Comparison of ENCODE assay signal across 17 cellular contexts in the genomic region with DNA sequence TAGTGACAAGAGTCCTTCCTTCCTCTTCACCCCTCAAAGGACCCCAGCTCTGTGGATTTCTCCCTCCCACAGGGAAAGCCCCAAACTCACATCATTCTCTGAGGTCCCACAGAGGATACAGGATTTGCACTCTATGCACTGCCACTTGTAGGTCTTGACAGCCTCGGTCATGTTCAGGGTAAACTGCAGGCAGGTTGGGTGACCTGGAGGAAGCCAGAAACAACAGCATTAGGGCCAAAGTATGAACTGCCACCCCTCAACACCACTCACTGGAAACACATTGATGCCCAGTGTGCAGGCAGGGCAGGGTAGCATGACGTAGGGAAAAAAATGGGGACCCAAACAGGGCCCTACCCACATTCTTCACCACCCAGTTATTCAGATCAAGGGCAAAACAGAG.
A peak's percentile ranks its signal among the peaks of the same experiment; 100 is the strongest.
DNase-seq lines count a peak whose midpoint lies in the region; ATAC-seq and TF ChIP-seq lines count a peak whose summit lies in the region.
"Had no signal": no experiment of that assay in that cellular context is flagged by ENCODE, and none has a peak within 500 bp of the region (broad histone marks: within the 10 kb centered on the region; RNA-seq: fewer than 3 reads in every experiment).

No MANE protein-coding gene starts in this region.

- H3K27ac ChIP-seq in right atrium auricular region (no peak overlapping the region), esophagus muscularis mucosa (replicated peaks in 1 of 4) (no peak overlapping the region), suprapubic skin (no peak overlapping the region)
- H3K27ac ChIP-seq: BLaER1 treated with 17β-estradiol and CSF1 and Interleukin-3, amounts not matched to agents 10 nM and 100 nM; HL-60 had no signal

- no peak for TF ChIP-seq CTCF in right atrium auricular region (IDR thresholded peaks at IDR 0.05)
- TF ChIP-seq CTCF in esophagus muscularis mucosa (IDR thresholded peaks at IDR 0.05), result no peak
- no peak for TF ChIP-seq CTCF in suprapubic skin (IDR thresholded peaks at IDR 0.05)
- no peak for TF ChIP-seq CTCF in GM10248 (IDR thresholded peaks at IDR 0.05; ENCODE audit: control extremely low read depth, extremely low read depth, low read depth, missing control alignments)
- no peak for TF ChIP-seq CTCF in GM13977 (IDR thresholded peaks at IDR 0.05; ENCODE audit: extremely low read depth, insufficient read depth, missing control alignments)

- H3K27me3 ChIP-seq in right atrium auricular region (no peaks in the 10 kb centered on the region), esophagus muscularis mucosa (peaks cover 0 to 4% (median 0%) of the 10 kb centered on the region in 4 donors), suprapubic skin (no peaks in the 10 kb centered on the region)
- H3K27me3 ChIP-seq: BLaER1 treated with 17β-estradiol and CSF1 and Interleukin-3, amounts not matched to agents 10 nM and 100 nM had no signal

- no peak for TF ChIP-seq EP300 in esophagus muscularis mucosa (IDR thresholded peaks at IDR 0.05)
- no peak for TF ChIP-seq EP300 in suprapubic skin (IDR thresholded peaks at IDR 0.05)

- no peaks in the 10 kb centered on the region for H3K36me3 ChIP-seq in right atrium auricular region
- peaks cover 0 to 7% (median 0%) of the 10 kb centered on the region in 4 donors for H3K36me3 ChIP-seq in esophagus muscularis mucosa
- no peaks in the 10 kb centered on the region for H3K36me3 ChIP-seq in suprapubic skin
- H3K36me3 ChIP-seq: HAP-1 had no signal

- intact Hi-C loops in left ventricle myocardium superior (cut with micrococcal nuclease), result no loop called here
- intact Hi-C loops in esophagus muscularis mucosa (cut with DNase I), result no loop called here

- peaks cover 0 to 9% of the 10 kb centered on the region in 2 donors for H3K4me1 ChIP-seq in right atrium auricular region
- H3K4me1 ChIP-seq in esophagus muscularis mucosa, result peaks cover 0 to 6% (median 0%) of the 10 kb centered on the region in 4 donors
- H3K4me1 ChIP-seq in suprapubic skin, result no peaks in the 10 kb centered on the region
- H3K4me1 ChIP-seq: BLaER1 treated with 17β-estradiol and CSF1 and Interleukin-3, amounts not matched to agents 10 nM and 100 nM; HAP-1 had no signal

- CTCF ChIA-PET in GM10248 (lab: Yijun Ruan, JAX), result interaction anchor here (1.2 kb wide), 1 partner anchor 12 kb away, joined by 3 read pairs; no protein-coding TSS in a partner anchor

- in situ Hi-C loops in GM13977 (cut with MboI; ENCODE audit: low pct_unique_long_range_greater_than_20kb, low sequenced_read_pairs, unreplicated experiment), result no loop called here

- WGBS in esophagus muscularis mucosa, result 90% methylated on average over 2 of the region's 2 CpGs
- WGBS in suprapubic skin, result 85% methylated on average over 2 of the region's 2 CpGs

- ATAC-seq in left ventricle myocardium superior, result no peak
- no peak for ATAC-seq in GM18868 (IDR thresholded peaks at IDR 0.05; ENCODE audit: unreplicated experiment)
- ATAC-seq: GM12878, GM23338 had no signal

- POLR2A ChIA-PET in GM10248 (lab: Yijun Ruan, JAX), result no interaction called here

- H3K4me3 ChIP-seq in right atrium auricular region (no peak overlapping the region), esophagus muscularis mucosa (no peak overlapping the region), suprapubic skin (no peak overlapping the region)
- H3K4me3 ChIP-seq: BLaER1 treated with 17β-estradiol and CSF1 and Interleukin-3, amounts not matched to agents 10 nM and 100 nM; GM12878; GM23338; HAP-1 had no signal

- H3K9me3 ChIP-seq in right atrium auricular region (peaks cover 0 to 6% of the 10 kb centered on the region in 2 donors), esophagus muscularis mucosa (peaks cover 0 to 5% (median 2%) of the 10 kb centered on the region in 4 donors), suprapubic skin (no peaks in the 10 kb centered on the region)
- H3K9me3 ChIP-seq: HAP-1 had no signal

- TF ChIP-seq POLR2A in esophagus muscularis mucosa (IDR thresholded peaks at IDR 0.05; ENCODE audit: low read depth) (no peak), suprapubic skin (IDR thresholded peaks at IDR 0.05) (no peak)

- peak; percentile 8 for DNase-seq in left ventricle myocardium superior
- no peak for DNase-seq in right atrium auricular region (ENCODE audit: low spot score)
- DNase-seq in esophagus muscularis mucosa (ENCODE audit: extremely low spot score), result peak; percentile 80
- peak; percentile 4 to 29 for DNase-seq in suprapubic skin (ENCODE audit: low spot score in 2 of 2)
- DNase-seq in GM10248 (ENCODE audit: extremely low spot score), result no peak
- no peak for DNase-seq in SKM-1 (lab: John Stamatoyannopoulos, UW; ENCODE audit: unreplicated experiment)
- no peak for DNase-seq in GM13977 (ENCODE audit: low spot score)
- DNase-seq: ACHN; Calu3; CD4-positive, alpha-beta T cell; DMS 273 treated with DMSO at 0.1 percent for 48 hours had no signal

Comparison
In these comparisons a context has a peak if more than half of its experiments do, and no peak if none do; other contexts are left out.
1. DNase-seq: peak in left ventricle myocardium superior (single experiment), esophagus muscularis mucosa (single experiment) and suprapubic skin (2 of 2); none in right atrium auricular region (single experiment), GM10248 (single experiment), SKM-1 (single experiment) and GM13977 (single experiment).